In the genomic region with DNA sequence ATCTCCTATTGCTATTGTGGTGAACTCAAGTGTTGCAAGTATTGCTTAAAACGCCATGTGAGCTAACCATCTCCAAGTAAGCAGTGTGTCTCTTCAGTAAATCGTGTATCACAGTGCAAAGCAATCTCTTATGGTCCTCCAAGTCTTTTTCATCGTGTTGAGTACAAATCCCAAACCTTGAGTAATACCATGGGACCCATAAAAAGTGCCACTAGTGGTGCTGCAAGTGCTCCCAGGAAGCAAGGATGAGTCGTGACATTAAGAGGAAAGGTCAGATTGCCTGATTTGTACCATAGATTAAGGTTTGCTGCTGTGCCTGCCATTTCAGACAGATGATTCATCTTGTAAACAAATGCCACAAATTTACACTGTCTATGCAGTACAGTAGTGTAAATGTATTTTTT, we compare ENCODE assay signal across 1 cellular context.
TF ChIP-seq lines count a peak whose summit lies in the region.

No MANE protein-coding gene starts in this region.

TF ChIP-seq in SK-N-SH, 30 proteins besides CTCF, POLR2A, EP300 and RAD21 (continued from another document):
- TF ChIP-seq JUND (IDR thresholded peaks at IDR 0.05), result peak; percentile 37; the same call in 1 of the 2 replicates
- TF ChIP-seq EZH2phosphoT487 (IDR thresholded peaks at IDR 0.05; ENCODE audit: borderline replicate concordance, low read depth), result no peak
- TF ChIP-seq, protein P1, sequence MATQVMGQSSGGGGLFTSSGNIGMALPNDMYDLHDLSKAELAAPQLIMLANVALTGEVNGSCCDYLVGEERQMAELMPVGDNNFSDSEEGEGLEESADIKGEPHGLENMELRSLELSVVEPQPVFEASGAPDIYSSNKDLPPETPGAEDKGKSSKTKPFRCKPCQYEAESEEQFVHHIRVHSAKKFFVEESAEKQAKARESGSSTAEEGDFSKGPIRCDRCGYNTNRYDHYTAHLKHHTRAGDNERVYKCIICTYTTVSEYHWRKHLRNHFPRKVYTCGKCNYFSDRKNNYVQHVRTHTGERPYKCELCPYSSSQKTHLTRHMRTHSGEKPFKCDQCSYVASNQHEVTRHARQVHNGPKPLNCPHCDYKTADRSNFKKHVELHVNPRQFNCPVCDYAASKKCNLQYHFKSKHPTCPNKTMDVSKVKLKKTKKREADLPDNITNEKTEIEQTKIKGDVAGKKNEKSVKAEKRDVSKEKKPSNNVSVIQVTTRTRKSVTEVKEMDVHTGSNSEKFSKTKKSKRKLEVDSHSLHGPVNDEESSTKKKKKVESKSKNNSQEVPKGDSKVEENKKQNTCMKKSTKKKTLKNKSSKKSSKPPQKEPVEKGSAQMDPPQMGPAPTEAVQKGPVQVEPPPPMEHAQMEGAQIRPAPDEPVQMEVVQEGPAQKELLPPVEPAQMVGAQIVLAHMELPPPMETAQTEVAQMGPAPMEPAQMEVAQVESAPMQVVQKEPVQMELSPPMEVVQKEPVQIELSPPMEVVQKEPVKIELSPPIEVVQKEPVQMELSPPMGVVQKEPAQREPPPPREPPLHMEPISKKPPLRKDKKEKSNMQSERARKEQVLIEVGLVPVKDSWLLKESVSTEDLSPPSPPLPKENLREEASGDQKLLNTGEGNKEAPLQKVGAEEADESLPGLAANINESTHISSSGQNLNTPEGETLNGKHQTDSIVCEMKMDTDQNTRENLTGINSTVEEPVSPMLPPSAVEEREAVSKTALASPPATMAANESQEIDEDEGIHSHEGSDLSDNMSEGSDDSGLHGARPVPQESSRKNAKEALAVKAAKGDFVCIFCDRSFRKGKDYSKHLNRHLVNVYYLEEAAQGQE (IDR thresholded peaks at IDR 0.05; ENCODE audit: low read depth, low read length), result no peak
- no peak for TF ChIP-seq GATA2 (CRISPR knock-in tag; IDR thresholded peaks at IDR 0.05)
- peak; percentile 50 for TF ChIP-seq FOSL2 (IDR thresholded peaks at IDR 0.05; ENCODE audit: borderline replicate concordance, low read depth)
- no peak for TF ChIP-seq POLR2AphosphoS5 (IDR thresholded peaks at IDR 0.05; ENCODE audit: low read depth, low read length)
- TF ChIP-seq, protein P2, sequence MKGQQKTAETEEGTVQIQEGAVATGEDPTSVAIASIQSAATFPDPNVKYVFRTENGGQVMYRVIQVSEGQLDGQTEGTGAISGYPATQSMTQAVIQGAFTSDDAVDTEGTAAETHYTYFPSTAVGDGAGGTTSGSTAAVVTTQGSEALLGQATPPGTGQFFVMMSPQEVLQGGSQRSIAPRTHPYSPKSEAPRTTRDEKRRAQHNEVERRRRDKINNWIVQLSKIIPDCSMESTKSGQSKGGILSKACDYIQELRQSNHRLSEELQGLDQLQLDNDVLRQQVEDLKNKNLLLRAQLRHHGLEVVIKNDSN (IDR thresholded peaks at IDR 0.05; ENCODE audit: borderline replicate concordance, low read depth), result no peak
- TF ChIP-seq MXI1 (IDR thresholded peaks at IDR 0.05; ENCODE audit: low read depth, low read length), result no peak
- TF ChIP-seq, protein P3, sequence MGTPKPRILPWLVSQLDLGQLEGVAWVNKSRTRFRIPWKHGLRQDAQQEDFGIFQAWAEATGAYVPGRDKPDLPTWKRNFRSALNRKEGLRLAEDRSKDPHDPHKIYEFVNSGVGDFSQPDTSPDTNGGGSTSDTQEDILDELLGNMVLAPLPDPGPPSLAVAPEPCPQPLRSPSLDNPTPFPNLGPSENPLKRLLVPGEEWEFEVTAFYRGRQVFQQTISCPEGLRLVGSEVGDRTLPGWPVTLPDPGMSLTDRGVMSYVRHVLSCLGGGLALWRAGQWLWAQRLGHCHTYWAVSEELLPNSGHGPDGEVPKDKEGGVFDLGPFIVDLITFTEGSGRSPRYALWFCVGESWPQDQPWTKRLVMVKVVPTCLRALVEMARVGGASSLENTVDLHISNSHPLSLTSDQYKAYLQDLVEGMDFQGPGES (IDR thresholded peaks at IDR 0.05; ENCODE audit: low read depth, low read length), result no peak
- no peak for TF ChIP-seq YY1 (IDR thresholded peaks at IDR 0.05; ENCODE audit: low read depth)
- TF ChIP-seq NRF1 (IDR thresholded peaks at IDR 0.05; ENCODE audit: low read depth, low read length), result no peak
- no peak for TF ChIP-seq RFX5 (IDR thresholded peaks at IDR 0.05; ENCODE audit: low read length)
- no peak for TF ChIP-seq ZBTB33 (IDR thresholded peaks at IDR 0.05; ENCODE audit: borderline replicate concordance, low read depth)
- TF ChIP-seq TCF12 (IDR thresholded peaks at IDR 0.05), result peak; percentile 24; the same call in 1 of the 2 replicates
- no peak for TF ChIP-seq RCOR1 (IDR thresholded peaks at IDR 0.05; ENCODE audit: low read length)
- TF ChIP-seq FOXJ3 (CRISPR knock-in tag; IDR thresholded peaks at IDR 0.05), result no peak
- peak; percentile 26; the same call in 1 of the 2 replicates for TF ChIP-seq PBX3 (IDR thresholded peaks at IDR 0.05)
- TF ChIP-seq SMC3 (IDR thresholded peaks at IDR 0.05; ENCODE audit: low read depth, low read length), result no peak
- no peak for TF ChIP-seq TAF1 (IDR thresholded peaks at IDR 0.05; ENCODE audit: borderline replicate concordance, low read depth, low read length)
